In the genomic region with DNA sequence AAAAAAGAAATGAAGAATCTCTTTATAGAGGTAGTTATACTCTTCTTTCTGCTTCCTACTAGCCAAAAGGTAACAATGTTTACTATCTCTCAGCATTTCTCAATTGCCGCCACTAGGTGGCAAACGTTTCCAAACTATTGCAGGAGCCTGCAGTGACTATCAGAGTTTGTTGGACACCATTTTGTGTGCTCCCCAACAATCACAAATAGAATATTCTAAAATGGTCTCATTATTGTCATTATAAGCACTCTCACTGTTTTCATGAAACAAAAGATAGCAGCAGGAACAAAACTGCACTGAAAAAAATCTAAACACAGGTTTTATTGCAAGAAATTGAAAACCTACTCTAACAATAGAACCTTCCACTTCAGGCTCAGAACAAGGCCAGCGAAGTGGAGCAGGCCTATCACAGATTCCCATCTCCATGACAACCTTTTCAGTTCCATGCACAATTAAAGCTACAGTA, we compare ENCODE assay signal across 8 cellular contexts.
A peak's percentile ranks its signal among the peaks of the same experiment; 100 is the strongest.
DNase-seq lines count a peak whose midpoint lies in the region; ATAC-seq and TF ChIP-seq lines count a peak whose summit lies in the region.

No MANE protein-coding gene starts in this region.

- no peaks in the 10 kb centered on the region for H3K36me3 Mint-ChIP-seq in CD4-positive, alpha-beta memory T cell

- TF ChIP-seq CTCF in lung (IDR thresholded peaks at IDR 0.05; ENCODE audit: control extremely low read depth, extremely low read depth), result peak; percentile 66

- POLR2A ChIA-PET in CD4-positive, alpha-beta memory T cell (lab: Charles Lee; ENCODE audit: partially characterized antibody), result no interaction called here

- H3K27ac ChIP-seq in CD4-positive, alpha-beta memory T cell (ENCODE audit: low read depth, low read length), result no peak overlapping the region
- H3K27ac ChIP-seq in lung (ENCODE audit: low read depth in 1 of 2, low read length in 1 of 2), result no peak overlapping the region

- H3K4me1 Mint-ChIP-seq in CD4-positive, alpha-beta memory T cell, result no peaks in the 10 kb centered on the region

- no peaks in the 10 kb centered on the region for H3K9me3 Mint-ChIP-seq in CD4-positive, alpha-beta memory T cell

- CTCF ChIA-PET in CD4-positive, alpha-beta memory T cell (lab: Charles Lee; ENCODE audit: partially characterized antibody), result interaction anchor here (0.7 to 3.6 kb wide), 13 partner anchors 9 to 1688 kb away, joined by 3 to 22 read pairs (median 4); no protein-coding TSS in a partner anchor

- peaks cover 1 to 3% of the 10 kb centered on the region in 2 donors for H3K27me3 Mint-ChIP-seq in CD4-positive, alpha-beta memory T cell

- H3K4me3 Mint-ChIP-seq in CD4-positive, alpha-beta memory T cell, result no peak overlapping the region

- H3K9me3 ChIP-seq in CD4-positive, alpha-beta memory T cell (ENCODE audit: control insufficient read depth in 1 of 2, low read length in 2 of 2), result no peaks in the 10 kb centered on the region
- H3K9me3 ChIP-seq in lung (ENCODE audit: control insufficient read depth in 2 of 2, insufficient read depth in 1 of 2, low read length in 1 of 2), result no peaks in the 10 kb centered on the region

- intact Hi-C loops in CD4-positive, alpha-beta memory T cell (cut with micrococcal nuclease), result loop anchor here (1.0 kb wide), 5 partner anchors 301 to 527 kb away; no protein-coding TSS in a partner anchor

- WGBS in lung, 2 donors, result 18 to 24% methylated on average over 3 of the region's 3 CpGs

- no peaks in the 10 kb centered on the region for H3K36me3 ChIP-seq in CD4-positive, alpha-beta memory T cell (ENCODE audit: insufficient read depth, low read length)
- H3K36me3 ChIP-seq in lung (ENCODE audit: control insufficient read depth in 2 of 2, insufficient read depth in 2 of 2, low read length in 2 of 2), result no peaks in the 10 kb centered on the region

- H3K4me3 ChIP-seq in CD4-positive, alpha-beta memory T cell (ENCODE audit: low read length in 2 of 2), result no peak overlapping the region
- H3K4me3 ChIP-seq in lung, result no peak overlapping the region

- no peaks in the 10 kb centered on the region for H3K4me1 ChIP-seq in CD4-positive, alpha-beta memory T cell (ENCODE audit: insufficient read depth, low read length)
- no peaks in the 10 kb centered on the region for H3K4me1 ChIP-seq in lung (ENCODE audit: control insufficient read depth in 2 of 2, insufficient read depth in 2 of 2, low read length in 2 of 2)

- peak; percentile 99 for ATAC-seq in GM19395 (IDR thresholded peaks at IDR 0.05; ENCODE audit: unreplicated experiment)
- peak; percentile 98 for ATAC-seq in HG03457 (IDR thresholded peaks at IDR 0.05; ENCODE audit: unreplicated experiment)
- ATAC-seq in lung (ENCODE audit: insufficient read depth, low FRiP score), result peak; percentile 79

- no peak overlapping the region for H3K27ac Mint-ChIP-seq in CD4-positive, alpha-beta memory T cell

- no peaks in the 10 kb centered on the region for H3K27me3 ChIP-seq in CD4-positive, alpha-beta memory T cell (ENCODE audit: insufficient read depth, low read length)
- H3K27me3 ChIP-seq in lung (ENCODE audit: control insufficient read depth, insufficient read depth), result no peaks in the 10 kb centered on the region

- peak; percentile 49 to 63 (median 55) for DNase-seq in CD4-positive, alpha-beta memory T cell
- DNase-seq in NCI-H460 (ENCODE audit: extremely low read depth, low read depth) (peak; percentile 68), dermis microvascular lymphatic vessel endothelial cell (ENCODE audit: low read depth in 2 of 2) (peak; percentile 74 to 78), lung (ENCODE audit: low spot score) (peak; percentile 71)
- peak; percentile 44 to 59 for DNase-seq in activated CD4-positive, alpha-beta T cell treated with anti-CD3 and anti-CD28 coated beads for 4 hours
- DNase-seq in stimulated activated CD8-positive, alpha-beta memory T cell treated with anti-CD3 and anti-CD28 coated beads, Interleukin-12 subunit alpha, Interleukin-12 subunit beta, amount 100 ng/mL, for 24 hours (ENCODE audit: extremely low read depth), result peak; percentile 9

Comparison
In these comparisons a context has a peak if more than half of its experiments do, and no peak if none do; other contexts are left out.
1. DNase-seq: peak in every context shown above with its lines; median percentile 76 in dermis microvascular lymphatic vessel endothelial cell; 71 in lung; 68 in NCI-H460; 55 in CD4-positive, alpha-beta memory T cell; 52 in activated CD4-positive, alpha-beta T cell treated with anti-CD3 and anti-CD28 coated beads for 4 hours; 9 in stimulated activated CD8-positive, alpha-beta memory T cell treated with anti-CD3 and anti-CD28 coated beads, Interleukin-12 subunit alpha, Interleukin-12 subunit beta, amount 100 ng/mL, for 24 hours.